In genomic region chr7:122337011-122337410, GRCh38 we compare ENCODE assay signal across 17 cellular contexts. TPM values are rescaled to one million over a fixed set of nuclear protein-coding genes. Genes with fewer than 3 reads are reported as not detected.
"Had no signal": no experiment of that assay in that cellular context is flagged by ENCODE, and none has a peak within 500 bp of the region (broad histone marks: within the 10 kb centered on the region; RNA-seq: fewer than 3 reads in every experiment).

No MANE protein-coding gene starts in this region.

- DNase-seq: activated CD4-positive, alpha-beta T cell treated with anti-CD3 and anti-CD28 coated beads, Interleukin-2, amount 50 U/mL, for 4 hours; activated CD4-positive, CD25-positive, alpha-beta regulatory T cell; activated CD8-positive, alpha-beta memory T cell treated with anti-CD3 and anti-CD28 coated beads, Interleukin-2, amount 10 ng/mL, durations not matched to agents 7 days and 5 days; activated gamma-delta T cell treated with Interleukin-2 at 50 U/mL for 16 hours; activated naive CD8-positive, alpha-beta T cell treated with anti-CD3 and anti-CD28 coated beads, Interleukin-2, amount 10 ng/mL, durations not matched to agents 7 days and 5 days; activated T-cell treated with anti-CD3 and anti-CD28 coated beads, Interleukin-2, amount 50 U/mL, for 48 hours; anterior cingulate cortex; dermis blood vessel endothelial cell; endodermal cell; kidney glomerular epithelial cell; nephron progenitor cell; stimulated activated CD4-positive, alpha-beta T cell treated with anti-CD3 and anti-CD28 coated beads, Interleukin-15, amount 100 ng/mL, for 24 hours; stimulated activated CD4-positive, alpha-beta T cell treated with anti-CD3 and anti-CD28 coated beads, Interleukin-4, amount 100 ng/mL, for 4 hours; stimulated activated naive CD8-positive, alpha-beta T cell treated with anti-CD3 and anti-CD28 coated beads, Interleukin-15, amount 100 ng/mL, for 72 hours; testis had no signal

- H3K4me1 ChIP-seq: testis had no signal

- H3K4me3 Mint-ChIP-seq: activated CD8-positive, alpha-beta memory T cell treated with anti-CD3 and anti-CD28 coated beads, Interleukin-2, amount 10 ng/mL, durations not matched to agents 7 days and 5 days; activated naive CD8-positive, alpha-beta T cell treated with anti-CD3 and anti-CD28 coated beads, Interleukin-2, amount 10 ng/mL, durations not matched to agents 7 days and 5 days; endodermal cell; nephron progenitor cell; stimulated activated naive CD8-positive, alpha-beta T cell treated with anti-CD3 and anti-CD28 coated beads, Interleukin-15, amount 100 ng/mL, for 72 hours had no signal

- H3K27me3 Mint-ChIP-seq: activated CD8-positive, alpha-beta memory T cell treated with anti-CD3 and anti-CD28 coated beads, Interleukin-2, amount 10 ng/mL, durations not matched to agents 7 days and 5 days; activated naive CD8-positive, alpha-beta T cell treated with anti-CD3 and anti-CD28 coated beads, Interleukin-2, amount 10 ng/mL, durations not matched to agents 7 days and 5 days; stimulated activated naive CD8-positive, alpha-beta T cell treated with anti-CD3 and anti-CD28 coated beads, Interleukin-15, amount 100 ng/mL, for 72 hours had no signal

- H2AFZ ChIP-seq: hepatocyte had no signal

- H3K9me3 ChIP-seq: testis had no signal

- H3K4me2 ChIP-seq: hepatocyte had no signal

- H3K27me3 ChIP-seq: hepatocyte, testis had no signal

- H3K79me2 ChIP-seq: hepatocyte had no signal

- H3K4me3 ChIP-seq: hepatocyte, testis had no signal

- H3K9me3 Mint-ChIP-seq: activated naive CD8-positive, alpha-beta T cell treated with anti-CD3 and anti-CD28 coated beads, Interleukin-2, amount 10 ng/mL, durations not matched to agents 7 days and 5 days; endodermal cell; nephron progenitor cell; stimulated activated naive CD8-positive, alpha-beta T cell treated with anti-CD3 and anti-CD28 coated beads, Interleukin-15, amount 100 ng/mL, for 72 hours had no signal

- H3K4me1 Mint-ChIP-seq: activated CD8-positive, alpha-beta memory T cell treated with anti-CD3 and anti-CD28 coated beads, Interleukin-2, amount 10 ng/mL, durations not matched to agents 7 days and 5 days; activated naive CD8-positive, alpha-beta T cell treated with anti-CD3 and anti-CD28 coated beads, Interleukin-2, amount 10 ng/mL, durations not matched to agents 7 days and 5 days; stimulated activated naive CD8-positive, alpha-beta T cell treated with anti-CD3 and anti-CD28 coated beads, Interleukin-15, amount 100 ng/mL, for 72 hours had no signal

- ATAC-seq: activated CD8-positive, alpha-beta memory T cell treated with anti-CD3 and anti-CD28 coated beads, Interleukin-2, amount 10 ng/mL, durations not matched to agents 7 days and 5 days; stimulated activated naive CD8-positive, alpha-beta T cell treated with anti-CD3 and anti-CD28 coated beads, Interleukin-15, amount 100 ng/mL, for 72 hours had no signal

- H3K27ac Mint-ChIP-seq: activated CD8-positive, alpha-beta memory T cell treated with anti-CD3 and anti-CD28 coated beads, Interleukin-2, amount 10 ng/mL, durations not matched to agents 7 days and 5 days; activated naive CD8-positive, alpha-beta T cell treated with anti-CD3 and anti-CD28 coated beads, Interleukin-2, amount 10 ng/mL, durations not matched to agents 7 days and 5 days; endodermal cell; nephron progenitor cell; stimulated activated naive CD8-positive, alpha-beta T cell treated with anti-CD3 and anti-CD28 coated beads, Interleukin-15, amount 100 ng/mL, for 72 hours had no signal

- H3K27ac ChIP-seq: hepatocyte, testis had no signal

- H3K36me3 Mint-ChIP-seq: activated CD8-positive, alpha-beta memory T cell treated with anti-CD3 and anti-CD28 coated beads, Interleukin-2, amount 10 ng/mL, durations not matched to agents 7 days and 5 days; activated naive CD8-positive, alpha-beta T cell treated with anti-CD3 and anti-CD28 coated beads, Interleukin-2, amount 10 ng/mL, durations not matched to agents 7 days and 5 days had no signal

RNA-seq across cellular contexts. Expression of gene FEZF1, which starts 32.5 kb away (rescaled TPM):
- polyA plus RNA-seq: esophagus had no signal
